24 cellular contexts compared by ENCODE assay signal in the genomic region with DNA sequence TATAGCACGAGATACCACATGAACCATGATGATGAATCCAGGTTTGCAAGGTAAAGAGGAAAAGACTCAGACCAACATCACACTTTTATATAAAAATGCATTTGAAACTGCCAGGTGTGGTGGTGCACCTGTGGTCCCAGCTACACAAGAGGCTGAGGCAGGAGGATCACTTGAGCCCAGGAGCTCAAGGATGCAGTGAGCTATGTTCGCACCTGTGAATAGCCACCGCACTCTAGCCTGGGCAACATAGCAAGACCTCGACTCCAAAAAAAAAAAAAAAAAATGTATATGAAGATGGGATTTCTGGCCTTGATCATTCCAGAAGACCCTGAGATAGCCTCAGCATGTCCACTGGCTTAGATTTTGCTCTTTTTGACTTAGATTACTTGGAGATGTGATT.
"Had no signal": no experiment of that assay in that cellular context is flagged by ENCODE, and none has a peak within 500 bp of the region (broad histone marks: within the 10 kb centered on the region; RNA-seq: fewer than 3 reads in every experiment).

No MANE protein-coding gene starts in this region.

- H3K4me3 Mint-ChIP-seq: naive thymus-derived CD4-positive, alpha-beta T cell; natural killer cell treated with Interleukin-12 subunit alpha and Interleukin-12 subunit beta and Interleukin-15 and Interleukin-18, amount 100 ng/mL, for 72 hours; stimulated activated naive B cell treated with anti-CD40 and anti-IgM and Interleukin-4, amounts not matched to agents 10 μg/mL and 1 μg/mL and 100 μg/mL, for 72 hours had no signal

- H3K36me3 ChIP-seq: left ventricle myocardium inferior, ovary, right atrium auricular region, stomach, thyroid gland, transverse colon, upper lobe of left lung, vagina had no signal

- H3K4me1 Mint-ChIP-seq: stimulated activated naive B cell treated with anti-CD40 and anti-IgM and Interleukin-4, amounts not matched to agents 10 μg/mL and 1 μg/mL and 100 μg/mL, for 72 hours had no signal

- H3K4me1 ChIP-seq: testis had no signal

- H3K9me3 Mint-ChIP-seq: naive thymus-derived CD4-positive, alpha-beta T cell; natural killer cell treated with Interleukin-12 subunit alpha and Interleukin-12 subunit beta and Interleukin-15 and Interleukin-18, amount 100 ng/mL, for 72 hours; stimulated activated naive B cell treated with anti-CD40 and anti-IgM and Interleukin-4, amounts not matched to agents 10 μg/mL and 1 μg/mL and 100 μg/mL, for 72 hours had no signal

- H3K27me3 Mint-ChIP-seq: progenitor cell of endocrine pancreas; stimulated activated naive B cell treated with anti-CD40 and anti-IgM and Interleukin-4, amounts not matched to agents 10 μg/mL and 1 μg/mL and 100 μg/mL, for 72 hours had no signal

- H3K9me3 ChIP-seq: left ventricle myocardium inferior, mucosa of descending colon, ovary, right atrium auricular region, stomach, testis, thyroid gland, transverse colon, upper lobe of left lung, vagina had no signal

- DNase-seq: hypothalamus; left ventricle myocardium inferior; midbrain; naive thymus-derived CD4-positive, alpha-beta T cell; ovary; stimulated activated CD4-positive, alpha-beta T cell treated with anti-CD3 and anti-CD28 coated beads, Interleukin-12 subunit alpha, Interleukin-12 subunit beta, amount 100 ng/mL, for 4 hours; stimulated activated CD4-positive, alpha-beta T cell treated with anti-CD3 and anti-CD28 coated beads, Interleukin-15, amount 100 ng/mL, for 24 hours; stimulated activated CD4-positive, alpha-beta T cell treated with anti-CD3 and anti-CD28 coated beads, Interleukin-2, amount 100 ng/mL, for 24 hours; stimulated activated CD4-positive, alpha-beta T cell treated with anti-CD3 and anti-CD28 coated beads, Interleukin-4, amount 100 ng/mL, for 1 hour; stimulated activated naive B cell treated with anti-CD40 and anti-IgM and Interleukin-4, amounts not matched to agents 10 μg/mL and 1 μg/mL and 100 μg/mL, for 72 hours; stimulated activated naive CD8-positive, alpha-beta T cell treated with anti-CD3 and anti-CD28 coated beads, Interleukin-15, Interleukin-2, amounts not matched to agents 100 U/mL and 50 U/mL, for 24 hours; stomach; testis; thyroid gland; transverse colon; upper lobe of left lung had no signal

- H3K36me3 Mint-ChIP-seq: naive thymus-derived CD4-positive, alpha-beta T cell; natural killer cell treated with Interleukin-12 subunit alpha and Interleukin-12 subunit beta and Interleukin-15 and Interleukin-18, amount 100 ng/mL, for 72 hours; stimulated activated naive B cell treated with anti-CD40 and anti-IgM and Interleukin-4, amounts not matched to agents 10 μg/mL and 1 μg/mL and 100 μg/mL, for 72 hours had no signal

- H3K27me3 ChIP-seq: ovary, right atrium auricular region, stomach, testis, thyroid gland, transverse colon, upper lobe of left lung, vagina had no signal

- H3K27ac Mint-ChIP-seq: naive thymus-derived CD4-positive, alpha-beta T cell; natural killer cell treated with Interleukin-12 subunit alpha and Interleukin-12 subunit beta and Interleukin-15 and Interleukin-18, amount 100 ng/mL, for 72 hours; progenitor cell of endocrine pancreas; stimulated activated naive B cell treated with anti-CD40 and anti-IgM and Interleukin-4, amounts not matched to agents 10 μg/mL and 1 μg/mL and 100 μg/mL, for 72 hours had no signal

- H3K4me3 ChIP-seq: left ventricle myocardium inferior, lung, mucosa of descending colon, ovary, right atrium auricular region, skin epidermis, stomach, testis, thyroid gland, transverse colon, upper lobe of left lung, vagina had no signal

- ATAC-seq: mucosa of descending colon; naive thymus-derived CD4-positive, alpha-beta T cell; natural killer cell treated with Interleukin-12 subunit alpha and Interleukin-12 subunit beta and Interleukin-15 and Interleukin-18, amount 100 ng/mL, for 72 hours; sciatic nerve; stimulated activated naive B cell treated with anti-CD40 and anti-IgM and Interleukin-4, amounts not matched to agents 10 μg/mL and 1 μg/mL and 100 μg/mL, for 72 hours; stimulated activated naive CD8-positive, alpha-beta T cell treated with anti-CD3 and anti-CD28 coated beads, Interleukin-15, Interleukin-2, amounts not matched to agents 100 U/mL and 50 U/mL, for 24 hours had no signal

- H3K27ac ChIP-seq: left ventricle myocardium inferior, ovary, right atrium auricular region, skin epidermis, stomach, testis, thyroid gland, transverse colon, upper lobe of left lung, vagina had no signal
